17 cellular contexts compared by ENCODE assay signal in genomic region chr20:23085415-23086055, GRCh38. TPM values are rescaled to one million over a fixed set of nuclear protein-coding genes. Genes with fewer than 3 reads are reported as not detected.
DNase-seq lines count a peak whose midpoint lies in the region; ATAC-seq and TF ChIP-seq lines count a peak whose summit lies in the region.
"Had no signal": no experiment of that assay in that cellular context is flagged by ENCODE, and none has a peak within 500 bp of the region (broad histone marks: within the 10 kb centered on the region; RNA-seq: fewer than 3 reads in every experiment).

No MANE protein-coding gene starts in this region.

- no peaks in the 10 kb centered on the region for H3F3A ChIP-seq in GM23338 (replicated peaks; ENCODE audit: low read depth)

- no peaks in the 10 kb centered on the region for H3K36me3 Mint-ChIP-seq in activated T-cell treated with anti-CD3 and anti-CD28 coated beads, Interleukin-2, amount 50 U/mL, for 72 hours (ENCODE audit: insufficient read depth in 2 of 2)
- H3K36me3 Mint-ChIP-seq in dendritic cell treated with granulocyte-macrophage colony-stimulating factor and Interleukin-4, amounts not matched to agents 40 ng/mL and 50 ng/mL, for 4 days (ENCODE audit: low read depth): peaks cover 21% of the 10 kb centered on the region
- H3K36me3 Mint-ChIP-seq in natural killer cell treated with Interleukin-12 subunit alpha and Interleukin-12 subunit beta and Interleukin-15 and Interleukin-18, amount 100 ng/mL, for 72 hours: no peaks in the 10 kb centered on the region
- H3K36me3 Mint-ChIP-seq in GM23338 (ENCODE audit: low read depth): no peaks in the 10 kb centered on the region
- H3K36me3 Mint-ChIP-seq: activated naive CD8-positive, alpha-beta T cell treated with anti-CD3 and anti-CD28 coated beads, Interleukin-2, amount 10 ng/mL, durations not matched to agents 7 days and 5 days had no signal

- H3K36me3 ChIP-seq in vagina (no peaks in the 10 kb centered on the region), GM23338 (ENCODE audit: insufficient read depth) (no peaks in the 10 kb centered on the region)
- H3K36me3 ChIP-seq: SJSA1 had no signal

- peak overlapping the region; percentile 22 to 38 for H3K4me3 ChIP-seq in vagina
- H3K4me3 ChIP-seq in GM23338: no peak overlapping the region
- H3K4me3 ChIP-seq: SJSA1 had no signal

- H3K27me3 Mint-ChIP-seq in activated T-cell treated with anti-CD3 and anti-CD28 coated beads, Interleukin-2, amount 50 U/mL, for 72 hours (ENCODE audit: low read depth): no peaks in the 10 kb centered on the region
- H3K27me3 Mint-ChIP-seq in dendritic cell treated with granulocyte-macrophage colony-stimulating factor and Interleukin-4, amounts not matched to agents 40 ng/mL and 50 ng/mL, for 4 days: no peaks in the 10 kb centered on the region
- peaks cover 0 to 2% of the 10 kb centered on the region in 2 donors for H3K27me3 Mint-ChIP-seq in natural killer cell treated with Interleukin-12 subunit alpha and Interleukin-12 subunit beta and Interleukin-15 and Interleukin-18, amount 100 ng/mL, for 72 hours
- peaks cover 8% of the 10 kb centered on the region for H3K27me3 Mint-ChIP-seq in GM23338 (ENCODE audit: insufficient read depth, low read depth, poor library complexity)
- H3K27me3 Mint-ChIP-seq: activated naive CD8-positive, alpha-beta T cell treated with anti-CD3 and anti-CD28 coated beads, Interleukin-2, amount 10 ng/mL, durations not matched to agents 7 days and 5 days had no signal

- peaks cover 12% of the 10 kb centered on the region for H3K4me1 ChIP-seq in vagina
- H3K4me1 ChIP-seq in GM23338 (ENCODE audit: insufficient read depth): no peaks in the 10 kb centered on the region; the same call in 1 of the 2 replicates
- H3K4me1 ChIP-seq: SJSA1 had no signal

- ATAC-seq in activated T-cell treated with anti-CD3 and anti-CD28 coated beads, Interleukin-2, amount 50 U/mL, for 72 hours (replicated peaks in 1 of 2): peak; percentile 7 to 11
- ATAC-seq in natural killer cell treated with Interleukin-12 subunit alpha and Interleukin-12 subunit beta and Interleukin-15 and Interleukin-18, amount 100 ng/mL, for 72 hours: peak; percentile 8 to 37
- ATAC-seq in GM23338 (no peak), HG03565 (IDR thresholded peaks at IDR 0.05; ENCODE audit: unreplicated experiment) (no peak)

- no peaks in the 10 kb centered on the region for H3K9me3 ChIP-seq in vagina
- H3K9me3 ChIP-seq: SJSA1 had no signal

- intact Hi-C loops in dendritic cell treated with granulocyte-macrophage colony-stimulating factor and Interleukin-4, amounts not matched to agents 40 ng/mL and 50 ng/mL, for 4 days (cut with micrococcal nuclease): loop anchor here (2.0 to 5.0 kb wide), 4 partner anchors 17 to 62 kb away; no protein-coding TSS in a partner anchor
- intact Hi-C loops in vagina (cut with DNase I): loop anchor here (10.0 kb wide), 1 partner anchor 59 kb away; no protein-coding TSS in a partner anchor

- H3K27ac ChIP-seq in vagina: peak overlapping the region; percentile 70
- H3K27ac ChIP-seq in GM23338 (ENCODE audit: low read depth): no peak overlapping the region
- H3K27ac ChIP-seq: SJSA1 had no signal

- peaks cover 15% of the 10 kb centered on the region for H3K4me1 Mint-ChIP-seq in activated T-cell treated with anti-CD3 and anti-CD28 coated beads, Interleukin-2, amount 50 U/mL, for 72 hours (ENCODE audit: low read depth)
- H3K4me1 Mint-ChIP-seq in dendritic cell treated with granulocyte-macrophage colony-stimulating factor and Interleukin-4, amounts not matched to agents 40 ng/mL and 50 ng/mL, for 4 days (ENCODE audit: low read depth): peaks cover 92% of the 10 kb centered on the region
- peaks cover 51 to 57% of the 10 kb centered on the region in 2 donors for H3K4me1 Mint-ChIP-seq in natural killer cell treated with Interleukin-12 subunit alpha and Interleukin-12 subunit beta and Interleukin-15 and Interleukin-18, amount 100 ng/mL, for 72 hours (ENCODE audit: low read depth in 2 of 2)
- H3K4me1 Mint-ChIP-seq in GM23338: peaks cover 29% of the 10 kb centered on the region

- no peaks in the 10 kb centered on the region for H4K20me1 ChIP-seq in GM23338 (replicated peaks; ENCODE audit: insufficient read depth)

- H2AFZ ChIP-seq in GM23338: no peak overlapping the region

- H3K4me2 ChIP-seq in GM23338: no peak overlapping the region

- no peaks in the 10 kb centered on the region for H3K79me2 ChIP-seq in GM23338 (replicated peaks; ENCODE audit: insufficient read depth)

- TF ChIP-seq CTCF in vagina (IDR thresholded peaks at IDR 0.05) (no peak), GM23338 (conservative IDR thresholded peaks at IDR 0.05; ENCODE audit: low read depth in 2 of 2) (no peak)

- no peak overlapping the region for H3K27ac Mint-ChIP-seq in activated T-cell treated with anti-CD3 and anti-CD28 coated beads, Interleukin-2, amount 50 U/mL, for 72 hours
- H3K27ac Mint-ChIP-seq in dendritic cell treated with granulocyte-macrophage colony-stimulating factor and Interleukin-4, amounts not matched to agents 40 ng/mL and 50 ng/mL, for 4 days: peak overlapping the region; percentile 98
- H3K27ac Mint-ChIP-seq in natural killer cell treated with Interleukin-12 subunit alpha and Interleukin-12 subunit beta and Interleukin-15 and Interleukin-18, amount 100 ng/mL, for 72 hours: peak overlapping the region; percentile 95 to 97
- no peak overlapping the region for H3K27ac Mint-ChIP-seq in GM23338

- no peaks in the 10 kb centered on the region for H3K9me2 ChIP-seq in GM23338 (ENCODE audit: insufficient read depth)

- no peak for DNase-seq in activated T-cell treated with anti-CD3 and anti-CD28 coated beads, Interleukin-2, amount 50 U/mL, for 72 hours
- no peak for DNase-seq in activated T-cell treated with anti-CD3 and anti-CD28 coated beads, Interleukin-2, amount 50 U/mL, for 1 hour
- no peak for DNase-seq in natural killer cell treated with Interleukin-12 subunit alpha and Interleukin-12 subunit beta and Interleukin-15 and Interleukin-18, amount 100 ng/mL, for 72 hours (ENCODE audit: low spot score)
- DNase-seq in vagina (ENCODE audit: extremely low spot score in 2 of 2) (no peak), GM23338 (ENCODE audit: low spot score) (no peak), hippocampal formation (lab: John Stamatoyannopoulos, UW) (no peak)
- DNase-seq: activated CD4-positive, alpha-beta T cell treated with anti-CD3 and anti-CD28 coated beads, Interleukin-2, amount 50 U/mL, for 4 hours; NCI-H2227 treated with DMSO at 0.1 percent for 48 hours; nucleus accumbens; stimulated activated CD4-positive, alpha-beta T cell treated with anti-CD3 and anti-CD28 coated beads, Interleukin-4, amount 100 ng/mL, for 24 hours had no signal

- no peaks in the 10 kb centered on the region for H3K9me3 Mint-ChIP-seq in activated T-cell treated with anti-CD3 and anti-CD28 coated beads, Interleukin-2, amount 50 U/mL, for 72 hours
- H3K9me3 Mint-ChIP-seq in dendritic cell treated with granulocyte-macrophage colony-stimulating factor and Interleukin-4, amounts not matched to agents 40 ng/mL and 50 ng/mL, for 4 days: no peaks in the 10 kb centered on the region
- H3K9me3 Mint-ChIP-seq in natural killer cell treated with Interleukin-12 subunit alpha and Interleukin-12 subunit beta and Interleukin-15 and Interleukin-18, amount 100 ng/mL, for 72 hours: no peaks in the 10 kb centered on the region
- no peaks in the 10 kb centered on the region for H3K9me3 Mint-ChIP-seq in GM23338
- H3K9me3 Mint-ChIP-seq: activated naive CD8-positive, alpha-beta T cell treated with anti-CD3 and anti-CD28 coated beads, Interleukin-2, amount 10 ng/mL, durations not matched to agents 7 days and 5 days had no signal

- no peak for TF ChIP-seq POLR2A in vagina (IDR thresholded peaks at IDR 0.05)

- H3K4me3 Mint-ChIP-seq in activated T-cell treated with anti-CD3 and anti-CD28 coated beads, Interleukin-2, amount 50 U/mL, for 72 hours: peak overlapping the region; percentile 66 to 80
- peak overlapping the region; percentile 79 for H3K4me3 Mint-ChIP-seq in dendritic cell treated with granulocyte-macrophage colony-stimulating factor and Interleukin-4, amounts not matched to agents 40 ng/mL and 50 ng/mL, for 4 days
- peak overlapping the region; percentile 85 for H3K4me3 Mint-ChIP-seq in natural killer cell treated with Interleukin-12 subunit alpha and Interleukin-12 subunit beta and Interleukin-15 and Interleukin-18, amount 100 ng/mL, for 72 hours
- no peak overlapping the region for H3K4me3 Mint-ChIP-seq in GM23338

- H3K27me3 ChIP-seq in vagina (no peaks in the 10 kb centered on the region), GM23338 (ENCODE audit: insufficient read depth) (no peaks in the 10 kb centered on the region)
- H3K27me3 ChIP-seq: SJSA1 had no signal

TF ChIP-seq in GM23338, 12 proteins besides CTCF, POLR2A, EP300 and RAD21 (continues in another document):
- TF ChIP-seq JUNB (IDR thresholded peaks at IDR 0.05; ENCODE audit: unreplicated experiment) (no peak), STAT1 (IDR thresholded peaks at IDR 0.05; ENCODE audit: unreplicated experiment) (no peak), EZH2phosphoT487 (IDR thresholded peaks at IDR 0.05; ENCODE audit: unreplicated experiment) (no peak)

RNA-seq across cellular contexts. Expression of gene CD93, which starts 0.6 kb away (rescaled TPM):
- 1 to 10 TPM in 1 of 2 donors, under 1 TPM in 1; 0.36 to 2.0 TPM for total RNA-seq in activated T-cell treated with anti-CD3 and anti-CD28 coated beads, Interleukin-2, amount 50 U/mL, for 72 hours
- total RNA-seq in natural killer cell treated with Interleukin-12 subunit alpha and Interleukin-12 subunit beta and Interleukin-15 and Interleukin-18, amount 100 ng/mL, for 72 hours: 10 to 100 TPM; 13.7 to 16.8 TPM
- total RNA-seq in vagina: 45.4 TPM
- 0.04 TPM in 1 of 2 replicates, not detected in the other for total RNA-seq in GM23338 (2014; rRNA removed; shearing (Covaris generic))
- polyA plus RNA-seq in GM23338 (2016; fragmentation: Nextera tagmentation; extraction: Ambion mirVana): 0.03 TPM in 2 replicates
- total RNA-seq: H4, SJSA1 had no signal

RNA-seq across cellular contexts. Expression of gene THBD, which starts 36.1 kb away (rescaled TPM):
- total RNA-seq in activated T-cell treated with anti-CD3 and anti-CD28 coated beads, Interleukin-2, amount 50 U/mL, for 72 hours: not detected
- under 1 TPM; 0.12 to 0.33 TPM for total RNA-seq in natural killer cell treated with Interleukin-12 subunit alpha and Interleukin-12 subunit beta and Interleukin-15 and Interleukin-18, amount 100 ng/mL, for 72 hours
- 76.9 TPM for total RNA-seq in vagina
- total RNA-seq in GM23338 (2014; rRNA removed; shearing (Covaris generic)): 0.58 and 0.97 TPM in 2 replicates
- polyA plus RNA-seq in GM23338 (2016; fragmentation: Nextera tagmentation; extraction: Ambion mirVana): 0.10 and 0.17 TPM in 2 replicates

RNA-seq across cellular contexts. Expression of gene SSTR4, which starts 50.4 kb away (rescaled TPM):
- not detected for total RNA-seq in activated T-cell treated with anti-CD3 and anti-CD28 coated beads, Interleukin-2, amount 50 U/mL, for 72 hours
- not detected for total RNA-seq in natural killer cell treated with Interleukin-12 subunit alpha and Interleukin-12 subunit beta and Interleukin-15 and Interleukin-18, amount 100 ng/mL, for 72 hours
- not detected for total RNA-seq in vagina
- total RNA-seq in GM23338 (2014; rRNA removed; shearing (Covaris generic)): not detected in 2 replicates
- polyA plus RNA-seq in GM23338 (2016; fragmentation: Nextera tagmentation; extraction: Ambion mirVana): not detected in 2 replicates
- total RNA-seq: activated naive CD8-positive, alpha-beta T cell treated with anti-CD3 and anti-CD28 coated beads, Interleukin-2, amount 10 ng/mL, durations not matched to agents 7 days and 5 days; H4; SJSA1; ureter had no signal
- polyA plus RNA-seq: AG04450 had no signal

Comparison
In these comparisons a context has a peak if more than half of its experiments do, and no peak if none do; other contexts are left out.
1. ATAC-seq: peak in activated T-cell treated with anti-CD3 and anti-CD28 coated beads, Interleukin-2, amount 50 U/mL, for 72 hours (2 of 2) and natural killer cell treated with Interleukin-12 subunit alpha and Interleukin-12 subunit beta and Interleukin-15 and Interleukin-18, amount 100 ng/mL, for 72 hours (2 of 2); none in GM23338 (single experiment) and HG03565 (single experiment).
2. H3K27ac Mint-ChIP-seq: peak in dendritic cell treated with granulocyte-macrophage colony-stimulating factor and Interleukin-4, amounts not matched to agents 40 ng/mL and 50 ng/mL, for 4 days (single experiment) and natural killer cell treated with Interleukin-12 subunit alpha and Interleukin-12 subunit beta and Interleukin-15 and Interleukin-18, amount 100 ng/mL, for 72 hours (2 of 2); none in activated T-cell treated with anti-CD3 and anti-CD28 coated beads, Interleukin-2, amount 50 U/mL, for 72 hours (single experiment) and GM23338 (single experiment).
3. RNA of gene CD93, which starts 0.6 kb away (total RNA-seq): 45.4 TPM in vagina (single experiment) and 13.7 to 16.8 TPM in natural killer cell treated with Interleukin-12 subunit alpha and Interleukin-12 subunit beta and Interleukin-15 and Interleukin-18, amount 100 ng/mL, for 72 hours; 0.36 to 2.0 TPM in activated T-cell treated with anti-CD3 and anti-CD28 coated beads, Interleukin-2, amount 50 U/mL, for 72 hours and 0.04 TPM in GM23338; every median in the first group is over 4 times any median in the second.
4. RNA of gene THBD, which starts 36.1 kb away (total RNA-seq): 76.9 TPM in vagina (single experiment); 0.58 to 0.97 TPM in GM23338, 0.12 to 0.33 TPM in natural killer cell treated with Interleukin-12 subunit alpha and Interleukin-12 subunit beta and Interleukin-15 and Interleukin-18, amount 100 ng/mL, for 72 hours and not detected in activated T-cell treated with anti-CD3 and anti-CD28 coated beads, Interleukin-2, amount 50 U/mL, for 72 hours; every median in the first group is over 10 times any median in the second.